In genomic region chr15:50764331-50765201, GRCh38 we compare ENCODE assay signal across 8 cellular contexts. TPM values are rescaled to one million over a fixed set of nuclear protein-coding genes. Genes with fewer than 3 reads are reported as not detected.
DNase-seq lines count a peak whose midpoint lies in the region; ATAC-seq, FAIRE-seq and TF ChIP-seq lines count a peak whose summit lies in the region.

No MANE protein-coding gene starts in this region.

- peaks cover 10% of the 10 kb centered on the region for H3K36me3 Mint-ChIP-seq in activated T-cell treated with anti-CD3 and anti-CD28 coated beads, Interleukin-2, amount 50 U/mL, for 4 hours (ENCODE audit: insufficient read depth)

- intact Hi-C loops in pancreas (cut with DNase I): no loop called here
- intact Hi-C loops in head of caudate nucleus (cut with DNase I): no loop called here

- no peak for FAIRE-seq in pancreas (lab: Jason Lieb, UNC)

- H3K36me3 ChIP-seq in pancreas: no peaks in the 10 kb centered on the region

- no peaks in the 10 kb centered on the region for H3K9me3 Mint-ChIP-seq in activated T-cell treated with anti-CD3 and anti-CD28 coated beads, Interleukin-2, amount 50 U/mL, for 4 hours

- peaks cover 60% of the 10 kb centered on the region for H3K4me1 Mint-ChIP-seq in activated T-cell treated with anti-CD3 and anti-CD28 coated beads, Interleukin-2, amount 50 U/mL, for 4 hours (ENCODE audit: low read depth)

- H3K27ac ChIP-seq in HL-60 (replicated peaks): peak overlapping the region; percentile 79
- peak overlapping the region; percentile 92 to 99 (median 95) for H3K27ac ChIP-seq in pancreas

- H3K9me3 ChIP-seq in pancreas: no peaks in the 10 kb centered on the region

- DNase-seq in activated T-cell treated with anti-CD3 and anti-CD28 coated beads for 24 hours (ENCODE audit: low read depth) (peak; percentile 27), HL-60 (ENCODE audit: low read depth in 1 of 2, low spot score in 1 of 2) (no peak), fibroblast of the aortic adventitia (ENCODE audit: low read depth) (peak; percentile 52), pancreas (no peak), NCI-H1694 (lab: John Stamatoyannopoulos, UW) (no peak), head of caudate nucleus (no peak)
- DNase-seq in activated T-cell treated with anti-CD3 and anti-CD28 coated beads, Interleukin-2, amount 50 U/mL, for 1 hour: no peak
- no peak for DNase-seq in activated T-cell treated with anti-CD3 and anti-CD28 coated beads, Interleukin-2, amount 50 U/mL, for 4 hours

- WGBS in pancreas, 2 donors: 1% methylated on average over 16 of the region's 16 CpGs

- TF ChIP-seq CTCF in HL-60 (IDR thresholded peaks at IDR 0.05; ENCODE audit: insufficient read depth, low read length) (no peak), fibroblast of the aortic adventitia (IDR thresholded peaks at IDR 0.05; ENCODE audit: insufficient read depth, low read length) (no peak), pancreas (IDR thresholded peaks at IDR 0.05) (no peak)

- peak; percentile 39 to 47 for ATAC-seq in activated T-cell treated with anti-CD3 and anti-CD28 coated beads, Interleukin-2, amount 50 U/mL, for 4 hours
- ATAC-seq in pancreas: peak; percentile 18 to 39 (median 30)

- H3K27me3 ChIP-seq in HL-60 (ENCODE audit: insufficient read depth, poor library complexity, severe bottlenecking) (no peaks in the 10 kb centered on the region), pancreas (no peaks in the 10 kb centered on the region)

- H3K4me1 ChIP-seq in pancreas: peaks cover 0 to 24% (median 0%) of the 10 kb centered on the region in 3 donors

- no peaks in the 10 kb centered on the region for H3K27me3 Mint-ChIP-seq in activated T-cell treated with anti-CD3 and anti-CD28 coated beads, Interleukin-2, amount 50 U/mL, for 4 hours (ENCODE audit: low read depth)

- peak overlapping the region; percentile 93 for H3K4me3 Mint-ChIP-seq in activated T-cell treated with anti-CD3 and anti-CD28 coated beads, Interleukin-2, amount 50 U/mL, for 4 hours

- H3K4me3 ChIP-seq in HL-60 (replicated peaks; ENCODE audit: insufficient read depth, low read length): peak overlapping the region; percentile 64
- peak overlapping the region; percentile 77 for H3K4me3 ChIP-seq in fibroblast of the aortic adventitia (ENCODE audit: low read depth, low read length)
- H3K4me3 ChIP-seq in pancreas: peak overlapping the region; percentile 72 to 89 (median 82)

RNA-seq across cellular contexts. Expression of gene SPPL2A, which starts 0.9 kb away (rescaled TPM):
- total RNA-seq in activated T-cell treated with anti-CD3 and anti-CD28 coated beads, Interleukin-2, amount 50 U/mL, for 4 hours: 10 to 100 TPM; 63.7 to 77.6 (median 72.8) TPM
- total RNA-seq in fibroblast of the aortic adventitia (ENCODE audit: low replicate concordance) (51.9 and 128 TPM in 2 replicates), pancreas (10 to 100 TPM; 39.4 to 64.4 (median 45.2) TPM)
- polyA plus RNA-seq in pancreas: 10 to 100 TPM; 29.8 to 48.6 TPM

Comparison
In these comparisons a context has a peak if more than half of its experiments do, and no peak if none do; other contexts are left out.
1. DNase-seq: peak in activated T-cell treated with anti-CD3 and anti-CD28 coated beads for 24 hours (single experiment) and fibroblast of the aortic adventitia (single experiment); none in activated T-cell treated with anti-CD3 and anti-CD28 coated beads, Interleukin-2, amount 50 U/mL, for 1 hour (single experiment), HL-60 (0 of 2), activated T-cell treated with anti-CD3 and anti-CD28 coated beads, Interleukin-2, amount 50 U/mL, for 4 hours (single experiment), pancreas (0 of 6), NCI-H1694 (single experiment) and head of caudate nucleus (0 of 42).
2. Peak in every context shown above with its lines, with median percentiles within 50 percentile points of each other: H3K4me3 ChIP-seq.